In genomic region chr16:18293337-18293956, GRCh38 we compare ENCODE assay signal across 2 cellular contexts. TPM values are rescaled to one million over a fixed set of nuclear protein-coding genes. Genes with fewer than 3 reads are reported as not detected.
"Had no signal": no experiment of that assay in that cellular context is flagged by ENCODE, and none has a peak within 500 bp of the region (broad histone marks: within the 10 kb centered on the region; RNA-seq: fewer than 3 reads in every experiment).

No MANE protein-coding gene starts in this region.

RNA-seq across cellular contexts. Expression of gene NPIPA8, which starts 43.1 kb away (rescaled TPM):
- total RNA-seq: LHCN-M2, NCI-H460 had no signal
